9 cellular contexts compared by ENCODE assay signal in the genomic region with DNA sequence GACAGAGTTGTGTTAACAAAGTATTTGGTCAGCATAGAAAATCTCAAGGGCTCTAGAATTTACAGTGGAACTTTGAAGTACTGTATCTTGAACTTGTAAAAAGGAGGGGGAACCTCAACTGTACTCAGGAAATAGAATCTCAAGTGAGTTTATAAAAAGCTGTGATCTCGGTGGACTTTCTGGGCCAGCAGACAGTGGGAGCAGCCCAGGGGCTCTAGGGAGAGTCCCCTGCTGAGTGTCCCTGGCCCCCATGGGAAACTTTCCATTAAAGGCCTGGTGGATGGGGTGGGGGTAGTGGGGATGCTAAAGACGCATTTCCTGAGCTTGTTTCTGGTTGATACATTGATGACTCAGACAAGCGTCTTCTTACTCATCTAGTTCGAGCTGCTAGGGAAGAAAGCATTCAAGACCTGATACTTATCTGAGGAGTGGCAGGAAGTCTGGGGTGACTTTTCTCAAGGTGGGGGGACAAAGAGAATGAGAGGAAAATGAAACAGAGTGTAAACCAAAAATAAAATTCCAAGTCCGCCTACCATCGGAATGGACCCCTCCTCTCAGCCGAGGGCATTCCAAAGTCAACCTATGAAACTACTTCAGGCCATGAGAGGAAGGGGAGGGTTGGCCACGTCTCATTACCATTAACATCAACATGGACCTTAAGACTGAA.
DNase-seq lines count a peak whose midpoint lies in the region; ATAC-seq, FAIRE-seq and TF ChIP-seq lines count a peak whose summit lies in the region.
"Had no signal": no experiment of that assay in that cellular context is flagged by ENCODE, and none has a peak within 500 bp of the region (broad histone marks: within the 10 kb centered on the region; RNA-seq: fewer than 3 reads in every experiment).

No MANE protein-coding gene starts in this region.

- RAD21 ChIA-PET in GM12878 (lab: Charles Lee; ENCODE audit: unreplicated experiment), result interaction anchor here (0.6 to 4.9 kb wide), 12 partner anchors 17 to 218 kb away, joined by 3 to 28 read pairs (median 3); a partner anchor contains a TSS

- TF ChIP-seq EP300 in GM12878 (IDR thresholded peaks at IDR 0.05; ENCODE audit: borderline replicate concordance in 1 of 2, control insufficient read depth in 1 of 2, low read depth in 2 of 2, low read length in 2 of 2), result peak; percentile 92 to 94; a peak in 3 of 4 replicates

- H3K9ac ChIP-seq in GM12878 (ENCODE audit: control insufficient read depth, insufficient read depth, low read length), result peak overlapping the region; percentile 66

- no peaks in the 10 kb centered on the region; the same call in 1 of the 2 replicates for H3K79me2 ChIP-seq in GM12878 (ENCODE audit: control insufficient read depth, insufficient read depth, low read length)

- WGBS in GM12878 (ENCODE audit: insufficient coverage, insufficient replicate concordance, low lambda C conversion rate, missing lambda C conversion rate), result 0% methylated on average over 8 of the region's 8 CpGs

- H3K4me2 ChIP-seq in GM12878 (ENCODE audit: control insufficient read depth, insufficient read depth), result peak overlapping the region; percentile 76

- SMC1A ChIA-PET in GM12878 (lab: Charles Lee; ENCODE audit: uncharacterized antibody, unreplicated experiment), result interaction anchor here (1.1 to 6.1 kb wide), 15 partner anchors 27 to 285 kb away, joined by 3 to 48 read pairs (median 4); no protein-coding TSS in a partner anchor

- POLR2A ChIA-PET in GM12878 (lab: Charles Lee), result interaction anchor here (0.7 to 4.1 kb wide), 7 partner anchors 28 to 67 kb away, joined by 3 to 22 read pairs (median 5); a partner anchor contains a TSS

- peaks cover 58% of the 10 kb centered on the region for H3K4me1 ChIP-seq in GM12878 (ENCODE audit: control insufficient read depth, insufficient read depth, low read length)
- peaks cover 22% of the 10 kb centered on the region for H3K4me1 ChIP-seq in vagina

- intact Hi-C loops in GM12878 (cut with micrococcal nuclease; ENCODE audit: unreplicated experiment), result loop anchor here (1.0 to 5.0 kb wide), 7 partner anchors 27 to 283 kb away; a partner anchor contains a TSS
- intact Hi-C loops in vagina (cut with DNase I), result no loop called here

- TF ChIP-seq POLR2A in GM12878 (IDR thresholded peaks at IDR 0.05; ENCODE audit: low read depth, low read length), result no peak; the same call in 1 of the 2 replicates
- no peak for TF ChIP-seq POLR2A in vagina (IDR thresholded peaks at IDR 0.05)

- H3K27me3 ChIP-seq in GM12878 (replicated peaks in 1 of 2; ENCODE audit: control insufficient read depth in 2 of 2, insufficient read depth in 2 of 2, low read length in 1 of 2) (no peaks in the 10 kb centered on the region), vagina (no peaks in the 10 kb centered on the region)

- CTCF ChIA-PET in GM12878 (lab: Yijun Ruan, JAX), result interaction anchor here (0.7 to 5.3 kb wide), 8 partner anchors 8 to 156 kb away, joined by 3 to 35 read pairs (median 4); no protein-coding TSS in a partner anchor

- ATAC-seq in GM18873 (IDR thresholded peaks at IDR 0.05; ENCODE audit: low FRiP score, unreplicated experiment), result peak; percentile 85
- peak; percentile 69 for ATAC-seq in HG03045 (IDR thresholded peaks at IDR 0.05; ENCODE audit: unreplicated experiment)
- peak; percentile 81 for ATAC-seq in GM12878

- no TSS peak for BruUV-seq in GM12878 (replicated peaks; lab: Mats Ljungman, UMichigan)

- H2AFZ ChIP-seq in GM12878 (ENCODE audit: control insufficient read depth, low read depth, low read length), result peak overlapping the region; percentile 70

- peak; percentile 85 for FAIRE-seq in GM12878 (lab: Jason Lieb, UNC)
- FAIRE-seq: endometrium had no signal

- in situ Hi-C loops in GM12878 (cut with MboI), result no loop called here

- peak overlapping the region; percentile 97 for H3K27ac ChIP-seq in GM12878 (ENCODE audit: control insufficient read depth, insufficient read depth)
- peak overlapping the region; percentile 53 for H3K27ac ChIP-seq in vagina

- no peaks in the 10 kb centered on the region for H3K9me3 ChIP-seq in GM12878 (replicated peaks; ENCODE audit: control insufficient read depth, insufficient read depth, low read length)
- H3K9me3 ChIP-seq in vagina, result no peaks in the 10 kb centered on the region

- DNase-seq in T-helper 22 cell (ENCODE audit: low read depth) (peak; percentile 85), GM12878 (ENCODE audit: low read depth, low spot score) (peak; percentile 96), non-pigmented ciliary epithelial cell (ENCODE audit: low read depth) (peak; percentile 97), vagina (ENCODE audit: extremely low spot score in 2 of 2) (no peak), AML-193 (lab: John Stamatoyannopoulos, UW) (no peak), HuH-7 (ENCODE audit: low spot score) (no peak)

- TF ChIP-seq CTCF in GM12878 (IDR thresholded peaks at IDR 0.05 in 2 of 3, conservative IDR thresholded peaks at IDR 0.05 in 1 of 3; ENCODE audit: control insufficient read depth in 2 of 3, extremely low read depth in 1 of 3, insufficient read depth in 1 of 3, low read depth in 3 of 3, low read length in 3 of 3) (no peak), vagina (IDR thresholded peaks at IDR 0.05) (no peak)

- H3K4me3 ChIP-seq in GM12878, result peak overlapping the region; percentile 46; the same call in 1 of the 2 replicates
- H3K4me3 ChIP-seq in vagina, result no peak overlapping the region

- H3K36me3 ChIP-seq in GM12878 (ENCODE audit: control insufficient read depth in 2 of 2, insufficient read depth in 2 of 2, low read length in 1 of 2) (no peaks in the 10 kb centered on the region), vagina (peaks cover 0 to 3% of the 10 kb centered on the region in 2 donors)

- peak; percentile 15; the same call in 1 of the 2 replicates for TF ChIP-seq RAD21 in GM12878 (IDR thresholded peaks at IDR 0.05; ENCODE audit: insufficient read depth, low read depth, low read length)

- no peaks in the 10 kb centered on the region for H4K20me1 ChIP-seq in GM12878 (ENCODE audit: control insufficient read depth, insufficient read depth)

TF ChIP-seq in GM12878, 131 proteins besides CTCF, POLR2A, EP300 and RAD21 (continues in another document):
- TF ChIP-seq, protein P1, sequence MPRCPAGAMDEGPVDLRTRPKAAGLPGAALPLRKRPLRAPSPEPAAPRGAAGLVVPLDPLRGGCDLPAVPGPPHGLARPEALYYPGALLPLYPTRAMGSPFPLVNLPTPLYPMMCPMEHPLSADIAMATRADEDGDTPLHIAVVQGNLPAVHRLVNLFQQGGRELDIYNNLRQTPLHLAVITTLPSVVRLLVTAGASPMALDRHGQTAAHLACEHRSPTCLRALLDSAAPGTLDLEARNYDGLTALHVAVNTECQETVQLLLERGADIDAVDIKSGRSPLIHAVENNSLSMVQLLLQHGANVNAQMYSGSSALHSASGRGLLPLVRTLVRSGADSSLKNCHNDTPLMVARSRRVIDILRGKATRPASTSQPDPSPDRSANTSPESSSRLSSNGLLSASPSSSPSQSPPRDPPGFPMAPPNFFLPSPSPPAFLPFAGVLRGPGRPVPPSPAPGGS (IDR thresholded peaks at IDR 0.05; ENCODE audit: borderline replicate concordance, insufficient read depth, low read depth, low read length, poor library complexity, severe bottlenecking), result peak; percentile 98
- TF ChIP-seq IKZF1 (conservative IDR thresholded peaks at IDR 0.05), result peak; percentile 98
- TF ChIP-seq, protein P2, sequence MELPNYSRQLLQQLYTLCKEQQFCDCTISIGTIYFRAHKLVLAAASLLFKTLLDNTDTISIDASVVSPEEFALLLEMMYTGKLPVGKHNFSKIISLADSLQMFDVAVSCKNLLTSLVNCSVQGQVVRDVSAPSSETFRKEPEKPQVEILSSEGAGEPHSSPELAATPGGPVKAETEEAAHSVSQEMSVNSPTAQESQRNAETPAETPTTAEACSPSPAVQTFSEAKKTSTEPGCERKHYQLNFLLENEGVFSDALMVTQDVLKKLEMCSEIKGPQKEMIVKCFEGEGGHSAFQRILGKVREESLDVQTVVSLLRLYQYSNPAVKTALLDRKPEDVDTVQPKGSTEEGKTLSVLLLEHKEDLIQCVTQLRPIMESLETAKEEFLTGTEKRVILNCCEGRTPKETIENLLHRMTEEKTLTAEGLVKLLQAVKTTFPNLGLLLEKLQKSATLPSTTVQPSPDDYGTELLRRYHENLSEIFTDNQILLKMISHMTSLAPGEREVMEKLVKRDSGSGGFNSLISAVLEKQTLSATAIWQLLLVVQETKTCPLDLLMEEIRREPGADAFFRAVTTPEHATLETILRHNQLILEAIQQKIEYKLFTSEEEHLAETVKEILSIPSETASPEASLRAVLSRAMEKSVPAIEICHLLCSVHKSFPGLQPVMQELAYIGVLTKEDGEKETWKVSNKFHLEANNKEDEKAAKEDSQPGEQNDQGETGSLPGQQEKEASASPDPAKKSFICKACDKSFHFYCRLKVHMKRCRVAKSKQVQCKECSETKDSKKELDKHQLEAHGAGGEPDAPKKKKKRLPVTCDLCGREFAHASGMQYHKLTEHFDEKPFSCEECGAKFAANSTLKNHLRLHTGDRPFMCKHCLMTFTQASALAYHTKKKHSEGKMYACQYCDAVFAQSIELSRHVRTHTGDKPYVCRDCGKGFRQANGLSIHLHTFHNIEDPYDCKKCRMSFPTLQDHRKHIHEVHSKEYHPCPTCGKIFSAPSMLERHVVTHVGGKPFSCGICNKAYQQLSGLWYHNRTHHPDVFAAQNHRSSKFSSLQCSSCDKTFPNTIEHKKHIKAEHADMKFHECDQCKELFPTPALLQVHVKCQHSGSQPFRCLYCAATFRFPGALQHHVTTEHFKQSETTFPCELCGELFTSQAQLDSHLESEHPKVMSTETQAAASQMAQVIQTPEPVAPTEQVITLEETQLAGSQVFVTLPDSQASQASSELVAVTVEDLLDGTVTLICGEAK (IDR thresholded peaks at IDR 0.05; ENCODE audit: borderline replicate concordance), result 0 out of 2 replicates have a peak, but pooled peaks have one; percentile 6
- TF ChIP-seq CBFB (IDR thresholded peaks at IDR 0.05; ENCODE audit: low read depth), result peak; percentile 79
- peak; percentile 93 for TF ChIP-seq CREM (IDR thresholded peaks at IDR 0.05; ENCODE audit: low read depth)
- no peak for TF ChIP-seq CBX5 (IDR thresholded peaks at IDR 0.05; ENCODE audit: low read depth)

Comparison
In these comparisons a context has a peak if more than half of its experiments do, and no peak if none do; other contexts are left out.
1. DNase-seq: peak in T-helper 22 cell (single experiment), GM12878 (single experiment) and non-pigmented ciliary epithelial cell (single experiment); none in vagina (0 of 2), AML-193 (0 of 2) and HuH-7 (single experiment).
2. Peak in every context shown above with its lines, with median percentiles within 50 percentile points of each other: ATAC-seq.